In genomic region chr4:108743021-108743420, GRCh38 we compare ENCODE assay signal across 19 cellular contexts. TPM values are rescaled to one million over a fixed set of nuclear protein-coding genes. Genes with fewer than 3 reads are reported as not detected.
DNase-seq lines count a peak whose midpoint lies in the region; FAIRE-seq and TF ChIP-seq lines count a peak whose summit lies in the region.
"Had no signal": no experiment of that assay in that cellular context is flagged by ENCODE, and none has a peak within 500 bp of the region (broad histone marks: within the 10 kb centered on the region; RNA-seq: fewer than 3 reads in every experiment).

No MANE protein-coding gene starts in this region.

- 87% methylated on average over 7 of the region's 8 CpGs for WGBS in mesenchymal stem cell

- H3K9me3 ChIP-seq in BE2C (no peaks in the 10 kb centered on the region), mesenchymal stem cell (ENCODE audit: control insufficient read depth, low read length) (no peaks in the 10 kb centered on the region)
- H3K9me3 ChIP-seq: ovary had no signal

- H2AFZ ChIP-seq in mesenchymal stem cell (ENCODE audit: low read depth, low read length) = no peak overlapping the region

- H2BK120ac ChIP-seq in mesenchymal stem cell (ENCODE audit: low read depth, low read length) = no peak overlapping the region

- peak overlapping the region; percentile 19 for H4K8ac ChIP-seq in mesenchymal stem cell (ENCODE audit: low read length)

- no peak overlapping the region for H3K9ac ChIP-seq in mesenchymal stem cell (ENCODE audit: low read length)

- no peaks in the 10 kb centered on the region for H3K4me1 ChIP-seq in BE2C
- H3K4me1 ChIP-seq in mesenchymal stem cell (ENCODE audit: control insufficient read depth, insufficient read depth, low read depth, low read length) = no peaks in the 10 kb centered on the region

- no peak overlapping the region for H3K14ac ChIP-seq in mesenchymal stem cell (ENCODE audit: low read length in 2 of 2)

- H2BK12ac ChIP-seq in mesenchymal stem cell (ENCODE audit: low read length in 2 of 2) = no peak overlapping the region

- H3K79me1 ChIP-seq in mesenchymal stem cell (replicated peaks; ENCODE audit: low read length, poor library complexity, severe bottlenecking) = no peaks in the 10 kb centered on the region

- DNase-seq in BE2C (no peak), dorsolateral prefrontal cortex (peak in 6 of 10 donors; percentile 24 to 55 (median 48)), mesenchymal stem cell (no peak), GM19239 (ENCODE audit: insufficient read length, low spot score) (no peak), NCI-H187 treated with DMSO at 0.1 percent for 48 hours (lab: John Stamatoyannopoulos, UW) (no peak), H54 (ENCODE audit: insufficient read length, low spot score) (no peak)
- peak; percentile 12 for DNase-seq in Jurkat, Clone E6-1 (ENCODE audit: low read depth, low spot score)
- no peak for DNase-seq in activated CD8-positive, alpha-beta memory T cell treated with anti-CD3 and anti-CD28 coated beads for 24 hours
- DNase-seq: activated CD4-positive, alpha-beta memory T cell treated with anti-CD3 and anti-CD28 coated beads for 36 hours; effector CD8-positive, alpha-beta T cell; Karpas-422; NCI-H187; NCI-H774; ovary; stimulated activated CD4-positive, alpha-beta T cell treated with anti-CD3 and anti-CD28 coated beads, Interleukin-12 subunit alpha, Interleukin-12 subunit beta, amount 100 ng/mL, for 4 hours had no signal

- FAIRE-seq in GM19239 (lab: Jason Lieb, UNC) = no peak
- no peak for FAIRE-seq in H54 (lab: Jason Lieb, UNC)
- FAIRE-seq: frontal cortex, islet of Langerhans had no signal

- H3K36me3 ChIP-seq in BE2C (no peaks in the 10 kb centered on the region), mesenchymal stem cell (ENCODE audit: control insufficient read depth in 1 of 2, insufficient read depth in 2 of 2, low read depth in 1 of 2, low read length in 2 of 2) (no peaks in the 10 kb centered on the region)
- H3K36me3 ChIP-seq: ovary had no signal

- no peak overlapping the region for H3K4me2 ChIP-seq in mesenchymal stem cell (ENCODE audit: low read length, poor library complexity, severe bottlenecking)

- no peak overlapping the region for H2BK15ac ChIP-seq in mesenchymal stem cell (ENCODE audit: low read depth, poor library complexity, severe bottlenecking)

- no peak overlapping the region for H2BK5ac ChIP-seq in mesenchymal stem cell (ENCODE audit: low read depth, low read length, poor library complexity, severe bottlenecking)

- no peak overlapping the region for H4K91ac ChIP-seq in mesenchymal stem cell (ENCODE audit: low read length)

- no peak overlapping the region for H2AK5ac ChIP-seq in mesenchymal stem cell (ENCODE audit: low read length, severe bottlenecking)

- TF ChIP-seq POLR2A in H54 (IDR thresholded peaks at IDR 0.05; ENCODE audit: low read depth, low read length) = no peak

- intact Hi-C loops in dorsolateral prefrontal cortex (cut with DNase I) = loop anchor here in 1 of 2 donors (2.0 kb wide), 1 partner anchor 30 kb away; no protein-coding TSS in a partner anchor

- TF ChIP-seq CTCF in BE2C (IDR thresholded peaks at IDR 0.05; ENCODE audit: low read depth, low read length) (0 out of 2 replicates have a peak, but pooled peaks have one; percentile 19), dorsolateral prefrontal cortex (IDR thresholded peaks at IDR 0.05 in 54 of 56, conservative IDR thresholded peaks at IDR 0.05 in 2 of 56; ENCODE audit: low read depth in 1 of 56, partially characterized antibody in 56 of 56) (peak in 24 of 56 donors; percentile 4 to 42 (median 22))

- H3K27ac ChIP-seq in dorsolateral prefrontal cortex = peak overlapping the region in 55 of 59 donors; percentile 2 to 91 (median 68)
- no peak overlapping the region for H3K27ac ChIP-seq in mesenchymal stem cell (ENCODE audit: low read length, poor library complexity, severe bottlenecking)
- H3K27ac ChIP-seq: ovary had no signal

- no peak overlapping the region for H3K4ac ChIP-seq in mesenchymal stem cell (ENCODE audit: low read depth in 1 of 2, low read length in 2 of 2)

- H3K18ac ChIP-seq in mesenchymal stem cell (ENCODE audit: low read depth in 1 of 2, low read length in 2 of 2) = no peak overlapping the region

- H3K4me3 ChIP-seq in BE2C (ENCODE audit: low read depth, low read length) (no peak overlapping the region), dorsolateral prefrontal cortex (peak overlapping the region in 13 of 59 donors; percentile 8 to 42 (median 16)), mesenchymal stem cell (ENCODE audit: insufficient read depth in 1 of 2, low read depth in 1 of 2, low read length in 2 of 2) (no peak overlapping the region)
- H3K4me3 ChIP-seq in Jurkat, Clone E6-1 (ENCODE audit: low read length) = no peak overlapping the region
- H3K4me3 ChIP-seq: ovary had no signal

- H3K27me3 ChIP-seq in BE2C = no peaks in the 10 kb centered on the region
- peaks cover 0 to 5% (median 0%) of the 10 kb centered on the region in 45 donors for H3K27me3 ChIP-seq in dorsolateral prefrontal cortex
- H3K27me3 ChIP-seq in mesenchymal stem cell (ENCODE audit: control insufficient read depth in 1 of 2, insufficient read depth in 1 of 2, low read length in 2 of 2) = peaks cover 0 to 5% of the 10 kb centered on the region in 2 experiments
- H3K27me3 ChIP-seq: ovary had no signal

- no peak overlapping the region for H3K23ac ChIP-seq in mesenchymal stem cell (ENCODE audit: low read length in 2 of 2)

RNA-seq across cellular contexts. Expression of gene ETNPPL, which starts 19.8 kb away (rescaled TPM):
- polyA plus RNA-seq in BE2C (2012; ENCODE audit: insufficient read depth, insufficient read length, low read depth) = not detected
- polyA plus RNA-seq in Jurkat, Clone E6-1 (2012; ENCODE audit: insufficient read depth, insufficient read length) = not detected
- 100 to 1,000 TPM in 76 of 120 experiments, 10 to 100 TPM in 44; 14.2 to 308 (median 111) TPM for total RNA-seq in dorsolateral prefrontal cortex
- not detected for polyA plus RNA-seq in mesenchymal stem cell (2013, experiment 1 of 2)
- polyA plus RNA-seq in mesenchymal stem cell (2013, experiment 2 of 2) = not detected
- total RNA-seq: activated CD4-positive, alpha-beta memory T cell treated with anti-CD3 and anti-CD28 coated beads for 36 hours; activated T-helper 17 cell treated with anti-CD3 and anti-CD28 coated beads, Interleukin-2, amount 50 U/mL, for 72 hours; mononuclear cell had no signal

Comparison
In these comparisons a context has a peak if more than half of its experiments do, and no peak if none do; other contexts are left out.
1. DNase-seq: peak in Jurkat, Clone E6-1 (single experiment) and dorsolateral prefrontal cortex (6 of 10); none in BE2C (single experiment), mesenchymal stem cell (single experiment), activated CD8-positive, alpha-beta memory T cell treated with anti-CD3 and anti-CD28 coated beads for 24 hours (single experiment), GM19239 (single experiment), NCI-H187 treated with DMSO at 0.1 percent for 48 hours (single experiment) and H54 (single experiment).